ENCODE assay signal across 1 cellular context in genomic region chr17:50909765-50910661, GRCh38.
TF ChIP-seq lines count a peak whose summit lies in the region.

No MANE protein-coding gene starts in this region.

TF ChIP-seq in HepG2, 621 proteins besides CTCF, POLR2A, EP300 and RAD21 (continued from another document):
- TF ChIP-seq ZNF678 (CRISPR knock-in tag; IDR thresholded peaks at IDR 0.05) = peak; percentile 82; the same call in 1 of the 2 replicates
